Comparison of ENCODE assay signal across 9 cellular contexts in the genomic region with DNA sequence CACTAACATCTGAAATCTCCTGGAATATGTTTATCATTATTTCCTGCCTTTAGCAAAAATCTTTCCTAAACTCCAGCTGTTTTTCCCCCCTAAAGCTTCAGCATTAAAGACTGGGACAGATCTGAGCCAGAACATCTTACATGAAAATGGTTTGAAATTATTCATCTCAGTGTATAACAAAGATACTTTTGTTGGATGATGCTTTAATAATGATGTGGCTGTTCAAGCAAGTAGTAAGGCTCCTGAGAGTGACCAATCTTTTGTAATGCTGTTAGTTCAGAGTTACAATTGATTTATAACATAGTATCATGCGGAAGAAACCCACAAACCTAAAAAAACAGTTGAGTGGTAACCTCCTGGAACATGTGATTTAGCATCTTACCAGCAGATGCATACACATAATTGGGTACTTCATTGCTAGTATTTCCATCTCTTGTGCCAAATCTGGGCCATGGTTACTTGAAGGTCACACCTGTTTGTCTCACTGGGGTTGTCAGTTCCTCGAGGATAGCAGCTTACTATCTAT. TPM values are rescaled to one million over a fixed set of nuclear protein-coding genes. Genes with fewer than 3 reads are reported as not detected.
DNase-seq lines count a peak whose midpoint lies in the region; ATAC-seq and TF ChIP-seq lines count a peak whose summit lies in the region.
"Had no signal": no experiment of that assay in that cellular context is flagged by ENCODE, and none has a peak within 500 bp of the region (broad histone marks: within the 10 kb centered on the region; RNA-seq: fewer than 3 reads in every experiment).

No MANE protein-coding gene starts in this region.

- no peak for TF ChIP-seq CTCF in foreskin keratinocyte (conservative IDR thresholded peaks at IDR 0.05)

- DNase-seq in activated T-cell treated with anti-CD3 and anti-CD28 coated beads, Interleukin-2, amount 50 U/mL, for 72 hours, result peak in 1 of 2 donors; percentile 14
- DNase-seq in activated T-cell treated with anti-CD3 and anti-CD28 coated beads, Interleukin-2, amount 50 U/mL, for 48 hours, result no peak
- no peak for DNase-seq in T-helper 2 cell treated with Interferon-gamma antibody and Interleukin-4, amounts not matched to agents 5 μg/mL and 100 μg/mL, for 36 hours (ENCODE audit: low spot score)
- peak; percentile 69 for DNase-seq in foreskin melanocyte
- peak; percentile 68 for DNase-seq in superior temporal gyrus (ENCODE audit: extremely low spot score)
- DNase-seq in ecto neural progenitor cell (ENCODE audit: low spot score), result no peak
- no peak for DNase-seq in foreskin keratinocyte
- DNase-seq in SKM-1 treated with dmso at 0.1 percent for 144 hours (lab: John Stamatoyannopoulos, UW; ENCODE audit: unreplicated experiment), result no peak
- DNase-seq: hippocampal formation had no signal

- H3K36me3 Mint-ChIP-seq in activated T-cell treated with anti-CD3 and anti-CD28 coated beads, Interleukin-2, amount 50 U/mL, for 72 hours (ENCODE audit: insufficient read depth in 2 of 2), result peaks cover 9 to 10% of the 10 kb centered on the region in 2 donors
- peaks cover 17% of the 10 kb centered on the region for H3K36me3 Mint-ChIP-seq in T-helper 2 cell treated with Interferon-gamma antibody and Interleukin-4, amounts not matched to agents 5 μg/mL and 100 μg/mL, for 36 hours (ENCODE audit: low read depth)

- H3K27me3 Mint-ChIP-seq in activated T-cell treated with anti-CD3 and anti-CD28 coated beads, Interleukin-2, amount 50 U/mL, for 72 hours (ENCODE audit: low read depth), result no peaks in the 10 kb centered on the region
- H3K27me3 Mint-ChIP-seq in T-helper 2 cell treated with Interferon-gamma antibody and Interleukin-4, amounts not matched to agents 5 μg/mL and 100 μg/mL, for 36 hours (ENCODE audit: low read depth), result no peaks in the 10 kb centered on the region

- H3K4me1 ChIP-seq in foreskin keratinocyte, result peaks cover 24% of the 10 kb centered on the region

- no peak overlapping the region for H3K27ac ChIP-seq in foreskin keratinocyte

- peak overlapping the region; percentile 95 for H3K27ac Mint-ChIP-seq in activated T-cell treated with anti-CD3 and anti-CD28 coated beads, Interleukin-2, amount 50 U/mL, for 72 hours
- H3K27ac Mint-ChIP-seq in T-helper 2 cell treated with Interferon-gamma antibody and Interleukin-4, amounts not matched to agents 5 μg/mL and 100 μg/mL, for 36 hours, result no peak overlapping the region

- peak overlapping the region; percentile 94 to 100 for H3K4me3 Mint-ChIP-seq in activated T-cell treated with anti-CD3 and anti-CD28 coated beads, Interleukin-2, amount 50 U/mL, for 72 hours
- H3K4me3 Mint-ChIP-seq in T-helper 2 cell treated with Interferon-gamma antibody and Interleukin-4, amounts not matched to agents 5 μg/mL and 100 μg/mL, for 36 hours, result peak overlapping the region; percentile 98

- no peaks in the 10 kb centered on the region for H3K9me3 Mint-ChIP-seq in activated T-cell treated with anti-CD3 and anti-CD28 coated beads, Interleukin-2, amount 50 U/mL, for 72 hours
- no peaks in the 10 kb centered on the region for H3K9me3 Mint-ChIP-seq in T-helper 2 cell treated with Interferon-gamma antibody and Interleukin-4, amounts not matched to agents 5 μg/mL and 100 μg/mL, for 36 hours

- H3K27me3 ChIP-seq in foreskin keratinocyte, result no peaks in the 10 kb centered on the region

- peaks cover 69% of the 10 kb centered on the region for H3K4me1 Mint-ChIP-seq in activated T-cell treated with anti-CD3 and anti-CD28 coated beads, Interleukin-2, amount 50 U/mL, for 72 hours (ENCODE audit: low read depth)
- peaks cover 64% of the 10 kb centered on the region for H3K4me1 Mint-ChIP-seq in T-helper 2 cell treated with Interferon-gamma antibody and Interleukin-4, amounts not matched to agents 5 μg/mL and 100 μg/mL, for 36 hours (ENCODE audit: low read depth)

- no peak for ATAC-seq in activated T-cell treated with anti-CD3 and anti-CD28 coated beads, Interleukin-2, amount 50 U/mL, for 72 hours (replicated peaks in 1 of 2)
- no peak for ATAC-seq in foreskin keratinocyte

RNA-seq across cellular contexts. Expression of gene BZW2, which starts 1.5 kb away (rescaled TPM):
- total RNA-seq in activated T-cell treated with anti-CD3 and anti-CD28 coated beads, Interleukin-2, amount 50 U/mL, for 72 hours, result 10 to 100 TPM; 59.5 to 66.5 TPM
- total RNA-seq in foreskin keratinocyte, result 67.4 and 72.8 TPM in 2 replicates
- polyA plus RNA-seq in foreskin keratinocyte, result 53.1 and 66.9 TPM in 2 replicates

RNA-seq across cellular contexts. Expression of gene ANKMY2, which starts 1.9 kb away (rescaled TPM):
- 10 to 100 TPM; 11.0 to 11.9 TPM for total RNA-seq in activated T-cell treated with anti-CD3 and anti-CD28 coated beads, Interleukin-2, amount 50 U/mL, for 72 hours
- 10.1 and 10.2 TPM in 2 replicates for total RNA-seq in foreskin keratinocyte
- 5.3 and 5.4 TPM in 2 replicates for polyA plus RNA-seq in foreskin keratinocyte

Comparison
In these comparisons a context has a peak if more than half of its experiments do, and no peak if none do; other contexts are left out.
1. DNase-seq: peak in foreskin melanocyte (single experiment) and superior temporal gyrus (single experiment); none in activated T-cell treated with anti-CD3 and anti-CD28 coated beads, Interleukin-2, amount 50 U/mL, for 48 hours (0 of 2), T-helper 2 cell treated with Interferon-gamma antibody and Interleukin-4, amounts not matched to agents 5 μg/mL and 100 μg/mL, for 36 hours (single experiment), ecto neural progenitor cell (single experiment), foreskin keratinocyte (0 of 2) and SKM-1 treated with dmso at 0.1 percent for 144 hours (single experiment).